8 cellular contexts compared by ENCODE assay signal in genomic region chr2:289362-290089, GRCh38. TPM values are rescaled to one million over a fixed set of nuclear protein-coding genes. Genes with fewer than 3 reads are reported as not detected.
A peak's percentile ranks its signal among the peaks of the same experiment; 100 is the strongest.
DNase-seq lines count a peak whose midpoint lies in the region; ATAC-seq and TF ChIP-seq lines count a peak whose summit lies in the region.

No MANE protein-coding gene starts in this region.

- H3K27ac ChIP-seq in adrenal gland (peak overlapping the region; percentile 70 to 97 (median 90)), iPS-18a (ENCODE audit: low read length) (no peak overlapping the region), skeletal muscle tissue (ENCODE audit: low read depth, low read length) (no peak overlapping the region)

- H3K4me1 ChIP-seq in adrenal gland (replicated peaks in 1 of 2) (peaks cover 19 to 25% of the 10 kb centered on the region in 2 donors), iPS-18a (ENCODE audit: control insufficient read depth, low read depth, low read length) (peaks cover 26% of the 10 kb centered on the region), skeletal muscle tissue (ENCODE audit: control insufficient read depth in 3 of 3, insufficient read depth in 3 of 3, low read length in 3 of 3) (peaks cover 10 to 18% (median 17%) of the 10 kb centered on the region in 3 donors)

- H3K36me3 ChIP-seq in adrenal gland (replicated peaks in 1 of 2) (peaks cover 0 to 7% of the 10 kb centered on the region in 2 donors), iPS-18a (ENCODE audit: control insufficient read depth, low read depth, low read length) (no peaks in the 10 kb centered on the region), skeletal muscle tissue (ENCODE audit: control insufficient read depth in 3 of 3, insufficient read depth in 3 of 3, low read length in 3 of 3) (no peaks in the 10 kb centered on the region)

- intact Hi-C loops in Right ventricle myocardium inferior (cut with DNase I), result loop anchor here (2.0 kb wide), 2 partner anchors 43 to 117 kb away; no protein-coding TSS in a partner anchor
- intact Hi-C loops in cardiac septum (cut with DNase I), result loop anchor here (5.0 to 10.0 kb wide), 2 partner anchors 45 to 117 kb away; no protein-coding TSS in a partner anchor
- intact Hi-C loops in adrenal gland (cut with DNase I), result loop anchor here in 1 of 2 donors (5.0 to 10.0 kb wide), 3 partner anchors 45 to 355 kb away; no protein-coding TSS in a partner anchor

- WGBS in adrenal gland, 4 donors, result 0 to 1% (median 1%) methylated on average over 21 to 60 of the region's 60 CpGs

- TF ChIP-seq POLR2A in adrenal gland (IDR thresholded peaks at IDR 0.05), result peak in 1 of 2 donors; percentile 62

- peak; percentile 29 for ATAC-seq in Right ventricle myocardium inferior

- H3K9ac ChIP-seq in iPS-18a (ENCODE audit: low read length) (no peak overlapping the region), skeletal muscle tissue (ENCODE audit: low read depth in 1 of 3, low read length in 3 of 3) (peak overlapping the region in 2 of 3 donors; percentile 57 to 60)

- DNase-seq in Right ventricle myocardium inferior (ENCODE audit: missing footprints), result no peak
- no peak for DNase-seq in cardiac septum (ENCODE audit: low spot score)
- peak; percentile 59 to 78 (median 69) for DNase-seq in adrenal gland
- no peak for DNase-seq in cerebellar nuclear complex (lab: John Stamatoyannopoulos, UW)
- no peak for DNase-seq in NOMO-1 treated with DMSO at 0.1 percent for 48 hours (lab: John Stamatoyannopoulos, UW; ENCODE audit: unreplicated experiment)
- DNase-seq in stimulated activated CD4-positive, alpha-beta T cell treated with anti-CD3 and anti-CD28 coated beads, Interleukin-12 subunit alpha, Interleukin-12 subunit beta, amount 100 ng/mL, for 4 hours, result no peak

- H3K9me3 ChIP-seq in adrenal gland (replicated peaks in 1 of 3) (no peaks in the 10 kb centered on the region), iPS-18a (ENCODE audit: control insufficient read depth, low read depth, low read length) (no peaks in the 10 kb centered on the region), skeletal muscle tissue (ENCODE audit: control insufficient read depth in 3 of 3, low read length in 3 of 3) (no peaks in the 10 kb centered on the region)

- TF ChIP-seq CTCF in adrenal gland (IDR thresholded peaks at IDR 0.05), result no peak

- H3K27me3 ChIP-seq in adrenal gland (peaks cover 5% of the 10 kb centered on the region), iPS-18a (ENCODE audit: control insufficient read depth, insufficient read depth, low read length) (peaks cover 59% of the 10 kb centered on the region), skeletal muscle tissue (ENCODE audit: control insufficient read depth in 3 of 3, insufficient read depth in 3 of 3, low read length in 3 of 3) (peaks cover 28 to 35% (median 33%) of the 10 kb centered on the region in 3 donors)

- H3K4me3 ChIP-seq in adrenal gland (peak overlapping the region in 2 of 4 donors; percentile 39 to 60), iPS-18a (ENCODE audit: low read length) (peak overlapping the region; percentile 68), skeletal muscle tissue (ENCODE audit: low read length in 3 of 3) (peak overlapping the region; percentile 68 to 71 (median 68))

RNA-seq across cellular contexts. Expression of gene ALKAL2, which starts 1.6 kb away (rescaled TPM):
- total RNA-seq in Right ventricle myocardium inferior (0.62 TPM), cardiac septum (2.7 TPM), adrenal gland (100 to 1,000 TPM in 6 of 8 donors, 10 to 100 TPM in 2; 59.0 to 316 (median 151) TPM), skeletal muscle tissue (not detected)
- 100 to 1,000 TPM in 2 of 3 donors, 10 to 100 TPM in 1; 78.8 to 146 (median 136) TPM for polyA plus RNA-seq in adrenal gland

RNA-seq across cellular contexts. Expression of gene ACP1, which starts 24.8 kb away (rescaled TPM):
- total RNA-seq in Right ventricle myocardium inferior, result 79.2 TPM
- total RNA-seq in cardiac septum, result 64.6 TPM
- total RNA-seq in adrenal gland, result 100 to 1,000 TPM; 133 to 303 (median 161) TPM
- polyA plus RNA-seq in adrenal gland, result 100 to 1,000 TPM in 1 of 3 donors, 10 to 100 TPM in 2; 59.5 to 314 (median 81.0) TPM
- 77.8 TPM for total RNA-seq in skeletal muscle tissue

RNA-seq across cellular contexts. Expression of gene SH3YL1, which starts 25.7 kb away (rescaled TPM):
- total RNA-seq in Right ventricle myocardium inferior, result 11.1 TPM
- 12.9 TPM for total RNA-seq in cardiac septum
- total RNA-seq in adrenal gland, result 100 to 1,000 TPM in 1 of 8 donors, 10 to 100 TPM in 7; 43.6 to 106 (median 92.6) TPM
- polyA plus RNA-seq in adrenal gland, result 100 to 1,000 TPM in 1 of 3 donors, 10 to 100 TPM in 2; 70.9 to 108 (median 81.0) TPM
- total RNA-seq in skeletal muscle tissue, result 25.1 TPM

Comparison
In these comparisons a context has a peak if more than half of its experiments do, and no peak if none do; other contexts are left out.
1. DNase-seq: peak in adrenal gland (7 of 7); none in Right ventricle myocardium inferior (single experiment), cardiac septum (single experiment), cerebellar nuclear complex (0 of 2), NOMO-1 treated with DMSO at 0.1 percent for 48 hours (single experiment) and stimulated activated CD4-positive, alpha-beta T cell treated with anti-CD3 and anti-CD28 coated beads, Interleukin-12 subunit alpha, Interleukin-12 subunit beta, amount 100 ng/mL, for 4 hours (single experiment).
2. H3K27ac ChIP-seq: peak in adrenal gland (5 of 5); none in iPS-18a (single experiment) and skeletal muscle tissue (single experiment).
3. RNA of gene ALKAL2, which starts 1.6 kb away (total RNA-seq): 59.0 to 316 TPM in adrenal gland; 2.7 TPM in cardiac septum (single experiment), 0.62 TPM in Right ventricle myocardium inferior (single experiment) and not detected in skeletal muscle tissue (single experiment); every median in the first group is over 10 times any median in the second.